ENCODE assay signal across 13 cellular contexts in the genomic region with DNA sequence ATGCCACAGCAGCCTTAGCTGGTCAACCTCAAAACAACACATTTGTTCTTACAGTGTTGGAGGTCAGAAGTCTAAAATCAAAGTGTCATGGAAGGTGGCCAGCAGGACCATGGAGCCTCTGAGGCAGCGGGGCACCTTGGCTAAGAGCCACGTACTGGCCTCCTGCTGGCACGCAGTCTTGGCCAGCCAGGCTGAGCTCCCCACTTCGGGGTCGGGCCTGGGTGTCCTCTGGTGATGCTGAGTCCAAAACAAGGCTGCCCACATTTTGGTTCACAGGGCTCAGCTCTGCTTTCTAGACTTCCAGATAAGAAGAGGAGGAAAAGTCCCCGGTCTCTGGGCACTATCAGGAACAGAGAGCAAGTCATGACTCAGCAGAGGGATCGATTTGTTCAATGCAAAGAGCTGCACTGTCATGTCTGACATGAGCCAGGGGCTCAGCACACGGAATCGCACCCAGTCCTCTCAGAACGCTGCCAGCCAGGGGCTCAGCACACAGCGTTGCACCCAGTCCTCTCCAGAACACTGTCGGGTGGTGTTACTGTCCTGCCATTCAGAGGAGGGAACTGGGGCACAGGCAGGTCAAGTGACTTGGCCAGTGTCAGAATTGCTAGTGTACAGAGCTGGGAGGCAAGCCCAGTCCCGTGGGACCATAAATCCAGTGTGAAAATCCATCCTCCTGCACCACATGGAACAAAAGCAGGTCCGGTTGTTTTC. TPM values are rescaled to one million over a fixed set of nuclear protein-coding genes. Genes with fewer than 3 reads are reported as not detected.
DNase-seq lines count a peak whose midpoint lies in the region; ATAC-seq, FAIRE-seq and TF ChIP-seq lines count a peak whose summit lies in the region.
"Had no signal": no experiment of that assay in that cellular context is flagged by ENCODE, and none has a peak within 500 bp of the region (broad histone marks: within the 10 kb centered on the region; RNA-seq: fewer than 3 reads in every experiment).

No MANE protein-coding gene starts in this region.

- H3K4me3 ChIP-seq in ACC112 (ENCODE audit: low read depth, low read length) = no peak overlapping the region
- no peak overlapping the region for H3K4me3 ChIP-seq in IMR-90 (ENCODE audit: insufficient read depth, low read depth, low read length)
- no peak overlapping the region for H3K4me3 ChIP-seq in GM23338
- H3K4me3 ChIP-seq: cardiac muscle cell had no signal

- H3K79me2 ChIP-seq in ACC112 (ENCODE audit: control insufficient read depth, insufficient read depth, low read length, unreplicated experiment) (no peaks in the 10 kb centered on the region), GM23338 (replicated peaks; ENCODE audit: insufficient read depth) (no peaks in the 10 kb centered on the region)

- H2AK5ac ChIP-seq in IMR-90 (ENCODE audit: low read depth, low read length) = no peak overlapping the region; the same call in 1 of the 2 replicates

- H4K8ac ChIP-seq in IMR-90 (ENCODE audit: low read depth in 2 of 2, low read length in 2 of 2) = peak overlapping the region in 1 of 2 experiments; percentile 17; a peak in 1 of 4 replicates

- in situ Hi-C loops in IMR-90 (cut with MboI; ENCODE audit: low sequenced_read_pairs) = loop anchor here (10.0 kb wide), 2 partner anchors 59 to 399 kb away; no protein-coding TSS in a partner anchor

- no peak overlapping the region; the same call in 1 of the 2 replicates for H3K27ac Mint-ChIP-seq in GM23338

- H3K9me2 ChIP-seq in GM23338 (ENCODE audit: insufficient read depth) = no peaks in the 10 kb centered on the region

- H3K27me3 Mint-ChIP-seq in GM23338 (ENCODE audit: insufficient read depth, low read depth, poor library complexity) = peaks cover 4% of the 10 kb centered on the region

- H3K36me3 Mint-ChIP-seq in GM23338 (ENCODE audit: low read depth) = no peaks in the 10 kb centered on the region

- 0 out of 2 replicates have a peak overlapping the region, but pooled peaks have one; percentile 23 for H3K14ac ChIP-seq in IMR-90 (replicated peaks; ENCODE audit: low read depth, low read length)

- 59% methylated on average over 11 of the region's 14 CpGs; no CpG with 5 or more reads in 1 of the 2 experiments for WGBS in IMR-90 (ENCODE audit: extremely low coverage in 2 of 2, insufficient read length in 1 of 2), 2 experiments

- H3K27ac ChIP-seq in ACC112 (ENCODE audit: low read depth, low read length) (peak overlapping the region; percentile 1; the same call in 1 of the 2 replicates), IMR-90 (ENCODE audit: insufficient read depth, low read length) (no peak overlapping the region), GM23338 (ENCODE audit: low read depth) (no peak overlapping the region)

- no peaks in the 10 kb centered on the region for H3K79me1 ChIP-seq in IMR-90 (ENCODE audit: low read depth in 1 of 2, low read length in 2 of 2)

- H3K18ac ChIP-seq in IMR-90 (ENCODE audit: low read depth, low read length) = no peak overlapping the region

- no peaks in the 10 kb centered on the region for H3K9me3 Mint-ChIP-seq in GM23338

- H4K91ac ChIP-seq in IMR-90 (ENCODE audit: insufficient read depth, low read depth, low read length) = no peak overlapping the region

- H3K4me1 ChIP-seq in ACC112 (ENCODE audit: control insufficient read depth, insufficient read depth, low read length, unreplicated experiment) (peaks cover 33% of the 10 kb centered on the region), IMR-90 (ENCODE audit: control insufficient read depth, insufficient read depth, low read length) (peaks cover 10% of the 10 kb centered on the region), GM23338 (ENCODE audit: insufficient read depth) (no peaks in the 10 kb centered on the region)

- peak; percentile 4 for ATAC-seq in IMR-90 (ENCODE audit: low read depth)
- ATAC-seq in GM23338 = no peak

- H3K36me3 ChIP-seq in ACC112 (ENCODE audit: insufficient read depth, low read length) (no peaks in the 10 kb centered on the region), IMR-90 (ENCODE audit: control insufficient read depth, insufficient read depth, low read length) (peaks cover 5% of the 10 kb centered on the region; the same call in 1 of the 2 replicates), GM23338 (ENCODE audit: insufficient read depth) (no peaks in the 10 kb centered on the region)
- H3K36me3 ChIP-seq: cardiac muscle cell had no signal

- no peak overlapping the region for H2AFZ ChIP-seq in ACC112 (ENCODE audit: low read length, unreplicated experiment)
- peak overlapping the region; percentile 51 for H2AFZ ChIP-seq in IMR-90 (replicated peaks; ENCODE audit: low read length, poor library complexity)
- no peak overlapping the region for H2AFZ ChIP-seq in GM23338

- TF ChIP-seq RAD21 in IMR-90 (IDR thresholded peaks at IDR 0.05; ENCODE audit: low read length) = no peak

- H4K20me1 ChIP-seq in IMR-90 (ENCODE audit: insufficient read depth, low read length) (no peaks in the 10 kb centered on the region), GM23338 (replicated peaks; ENCODE audit: insufficient read depth) (no peaks in the 10 kb centered on the region)

- peaks cover 10% of the 10 kb centered on the region for H3K9me1 ChIP-seq in IMR-90 (ENCODE audit: insufficient read depth, low read length)

- no peaks in the 10 kb centered on the region for H3K9me3 ChIP-seq in IMR-90 (ENCODE audit: control insufficient read depth, insufficient read depth, low read length)

- BruUV-seq in IMR-90 (replicated peaks; lab: Mats Ljungman, UMichigan) = no TSS peak

- DNase-seq in IMR-90 (peak; percentile 12), erythroblast (lab: John Stamatoyannopoulos, UW) (peak; percentile 61 to 71), myocyte (ENCODE audit: low read depth) (peak; percentile 21), urothelium cell line (ENCODE audit: low spot score) (no peak), GM23338 (ENCODE audit: low spot score) (no peak), 8988T (no peak), DMS114 treated with DMSO at 0.1 percent for 48 hours (lab: John Stamatoyannopoulos, UW; ENCODE audit: unreplicated experiment) (no peak)
- DNase-seq: COR-L47, HCEC 1CT, NCI-H187, occipital lobe had no signal

- H2BK5ac ChIP-seq in IMR-90 (ENCODE audit: low read depth, low read length, poor library complexity, severe bottlenecking) = no peak overlapping the region

- H3K4me2 ChIP-seq in IMR-90 (ENCODE audit: low read depth, low read length) (no peak overlapping the region), GM23338 (no peak overlapping the region)

- H3F3A ChIP-seq in GM23338 (replicated peaks; ENCODE audit: low read depth) = no peaks in the 10 kb centered on the region

- peaks cover 4% of the 10 kb centered on the region; the same call in 2 of the 3 replicates for H3K4me1 Mint-ChIP-seq in GM23338

- dilution Hi-C loops in IMR-90 (cut with HindIII; ENCODE audit: low sequenced_read_pairs, unreplicated experiment) = no loop called here

- no peak overlapping the region for H3K4me3 Mint-ChIP-seq in GM23338

- no peak overlapping the region for H4K5ac ChIP-seq in IMR-90 (ENCODE audit: low read depth, low read length)

- TF ChIP-seq CTCF in IMR-90 (conservative IDR thresholded peaks at IDR 0.05; ENCODE audit: low read depth, low read length) = no peak
- TF ChIP-seq CTCF in GM23338 (conservative IDR thresholded peaks at IDR 0.05; ENCODE audit: low read depth in 2 of 2) = no peak

- peak overlapping the region; percentile 28 for H2AK9ac ChIP-seq in IMR-90 (replicated peaks; ENCODE audit: low read depth, low read length, poor library complexity)

- H2BK15ac ChIP-seq in IMR-90 (ENCODE audit: low read depth, low read length) = no peak overlapping the region

- FAIRE-seq in urothelium cell line (lab: Jason Lieb, UNC) = no peak

- POLR2A ChIA-PET in IMR-90 (lab: Charles Lee; ENCODE audit: unreplicated experiment) = no interaction called here

- intact Hi-C loops in IMR-90 (cut with micrococcal nuclease) = no loop called here

- H3K56ac ChIP-seq in IMR-90 (ENCODE audit: extremely low read depth, insufficient read depth, low read length) = no peak overlapping the region

- H3K27me3 ChIP-seq in ACC112 (ENCODE audit: insufficient read depth, low read length) = no peaks in the 10 kb centered on the region
- no peaks in the 10 kb centered on the region for H3K27me3 ChIP-seq in IMR-90 (ENCODE audit: control insufficient read depth, insufficient read depth, low read length)
- no peaks in the 10 kb centered on the region for H3K27me3 ChIP-seq in GM23338 (ENCODE audit: insufficient read depth)
- H3K27me3 ChIP-seq: cardiac muscle cell had no signal

- no peak overlapping the region for H3K9ac ChIP-seq in IMR-90 (ENCODE audit: low read depth, low read length)

- CTCF ChIA-PET in IMR-90 (lab: Yijun Ruan, JAX) = no interaction called here

- no peak overlapping the region for H2BK120ac ChIP-seq in IMR-90 (ENCODE audit: low read depth, low read length)

- no peak overlapping the region for H2BK20ac ChIP-seq in IMR-90 (ENCODE audit: low read depth, low read length)

- H3K23ac ChIP-seq in IMR-90 (ENCODE audit: low read depth, low read length) = 0 out of 2 replicates have a peak overlapping the region, but pooled peaks have one; percentile 20

- no peak for TF ChIP-seq POLR2A in IMR-90 (IDR thresholded peaks at IDR 0.05; ENCODE audit: low read depth, low read length)
- TF ChIP-seq POLR2A in erythroblast (IDR thresholded peaks at IDR 0.05; ENCODE audit: low read length) = no peak

- no peak overlapping the region; the same call in 1 of the 2 replicates for H3K4ac ChIP-seq in IMR-90 (ENCODE audit: low read depth, low read length)

TF ChIP-seq in IMR-90, 13 proteins besides CTCF, POLR2A, EP300 and RAD21 (continues in another document):
- TF ChIP-seq MXI1 (IDR thresholded peaks at IDR 0.05; ENCODE audit: borderline replicate concordance, low read depth, low read length) = no peak
- no peak for TF ChIP-seq MAZ (IDR thresholded peaks at IDR 0.05; ENCODE audit: borderline replicate concordance, low read depth, low read length)
- no peak for TF ChIP-seq MAFK (IDR thresholded peaks at IDR 0.05; ENCODE audit: low read depth, low read length)

TF ChIP-seq in GM23338, 12 proteins besides CTCF, POLR2A, EP300 and RAD21 (continues in another document):
- TF ChIP-seq POLR2AphosphoS5 (IDR thresholded peaks at IDR 0.05; ENCODE audit: low read depth) (no peak), NANOG (IDR thresholded peaks at IDR 0.05; ENCODE audit: borderline replicate concordance) (no peak), CREB1 (CRISPR knock-in tag; IDR thresholded peaks at IDR 0.05; ENCODE audit: low read depth) (no peak)

RNA-seq across cellular contexts. Expression of gene LGALS9, which starts 2.5 kb away (rescaled TPM):
- total RNA-seq in IMR-90 (2012; rRNA removed) = 0.54 and 0.83 TPM in 2 replicates
- polyA plus RNA-seq in IMR-90 (2012; rRNA removed) = 2.5 and 3.7 TPM in 2 replicates
- polyA plus RNA-seq in IMR-90 (2012; cell fraction: cytosol; rRNA removed) = 1.1 and 2.0 TPM in 2 replicates
- polyA plus RNA-seq in IMR-90 (2012; cell fraction: nucleus; rRNA removed; ENCODE audit: low replicate concordance) = 6.8 and 8.6 TPM in 2 replicates
- total RNA-seq in myocyte = 0.29 and 0.31 TPM in 2 replicates
- polyA plus RNA-seq in myocyte (2012) = 0.38 TPM
- total RNA-seq in GM23338 (2014; rRNA removed; shearing (Covaris generic)) = 0.73 and 1.6 TPM in 2 replicates
- polyA plus RNA-seq in GM23338 (2016; fragmentation: Nextera tagmentation; extraction: Ambion mirVana) = 0.48 and 1.8 TPM in 2 replicates

Comparison
In these comparisons a context has a peak if more than half of its experiments do, and no peak if none do; other contexts are left out.
1. DNase-seq: peak in IMR-90 (single experiment), erythroblast (2 of 2) and myocyte (single experiment); none in urothelium cell line (single experiment), GM23338 (single experiment), 8988T (single experiment) and DMS114 treated with DMSO at 0.1 percent for 48 hours (single experiment).